22 cellular contexts compared by ENCODE assay signal in the genomic region with DNA sequence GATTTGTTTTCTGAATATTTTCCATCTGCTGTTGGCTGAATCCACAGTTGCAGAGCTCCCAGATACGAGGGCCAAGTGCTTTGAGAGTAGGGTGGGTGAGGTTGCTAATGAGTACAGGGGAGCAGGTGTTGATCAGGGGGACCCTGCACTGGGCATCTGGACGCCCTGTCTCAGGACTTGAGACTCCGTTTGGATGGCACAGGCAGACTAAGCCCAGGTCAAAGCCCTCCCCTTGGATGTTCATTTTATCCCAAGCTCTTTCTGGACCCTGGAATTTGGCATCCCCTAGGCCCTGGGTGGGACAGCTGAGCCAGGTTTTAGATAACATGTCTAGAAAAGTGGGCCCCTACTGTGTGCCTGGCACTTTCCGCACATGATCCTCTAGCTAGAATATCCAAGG. TPM values are rescaled to one million over a fixed set of nuclear protein-coding genes. Genes with fewer than 3 reads are reported as not detected.
A peak's percentile ranks its signal among the peaks of the same experiment; 100 is the strongest.
DNase-seq lines count a peak whose midpoint lies in the region; ATAC-seq and TF ChIP-seq lines count a peak whose summit lies in the region.
"Had no signal": no experiment of that assay in that cellular context is flagged by ENCODE, and none has a peak within 500 bp of the region (broad histone marks: within the 10 kb centered on the region; RNA-seq: fewer than 3 reads in every experiment).

No MANE protein-coding gene starts in this region.

- peak; percentile 11 for DNase-seq in activated CD8-positive, alpha-beta memory T cell treated with anti-CD3 and anti-CD28 coated beads for 24 hours
- DNase-seq in activated CD8-positive, alpha-beta memory T cell treated with anti-CD3 and anti-CD28 coated beads, Interleukin-2, amount 50 U/mL, for 4 hours, result no peak
- peak; percentile 26 for DNase-seq in ecto neural progenitor cell (ENCODE audit: low spot score)
- DNase-seq in lung (ENCODE audit: low spot score), result peak; percentile 7
- DNase-seq in T-helper 17 cell, result no peak
- no peak for DNase-seq in GM19240 (ENCODE audit: insufficient read length, low spot score)
- DNase-seq: BE2C; C1 segment of cervical spinal cord; CD4-positive, CD25-positive, alpha-beta regulatory T cell; CD8-positive, alpha-beta memory T cell; COR-L47; DMS 273 treated with DMSO at 0.1 percent for 48 hours; DMS53; EL; GM23248 had no signal

- peaks cover 32% of the 10 kb centered on the region for H3K27me3 Mint-ChIP-seq in T-helper 17 cell

- 70 to 89% methylated on average over 4 of the region's 4 CpGs for WGBS in lung, 2 donors

- H3K4me1 Mint-ChIP-seq in T-helper 17 cell, result no peaks in the 10 kb centered on the region
- H3K4me1 Mint-ChIP-seq: CD4-positive, CD25-positive, alpha-beta regulatory T cell; CD8-positive, alpha-beta memory T cell had no signal

- H3K27ac Mint-ChIP-seq in T-helper 17 cell, result no peak overlapping the region
- H3K27ac Mint-ChIP-seq: CD4-positive, CD25-positive, alpha-beta regulatory T cell; CD8-positive, alpha-beta memory T cell had no signal

- H3K36me3 Mint-ChIP-seq in T-helper 17 cell (ENCODE audit: low read depth), result peaks cover 4% of the 10 kb centered on the region
- H3K36me3 Mint-ChIP-seq: CD4-positive, CD25-positive, alpha-beta regulatory T cell; CD8-positive, alpha-beta memory T cell had no signal

- H3K9me3 ChIP-seq in lung (ENCODE audit: control insufficient read depth in 2 of 2, insufficient read depth in 1 of 2, low read length in 1 of 2), result peaks cover 0 to 7% of the 10 kb centered on the region in 2 donors
- H3K9me3 ChIP-seq in T-helper 17 cell (ENCODE audit: control insufficient read depth, low read length, poor library complexity, severe bottlenecking), result no peaks in the 10 kb centered on the region
- H3K9me3 ChIP-seq: BE2C, HAP-1 had no signal

- H3K4me3 ChIP-seq in lung, result no peak overlapping the region
- H3K4me3 ChIP-seq: GM12878, GM23248, HAP-1 had no signal

- no peak overlapping the region for H3K27ac ChIP-seq in lung (ENCODE audit: low read depth in 1 of 2, low read length in 1 of 2)
- H3K27ac ChIP-seq: GM23248, HL-60 had no signal

- H3K27me3 ChIP-seq in lung (ENCODE audit: control insufficient read depth, insufficient read depth), result no peaks in the 10 kb centered on the region
- H3K27me3 ChIP-seq: BE2C had no signal

- no peaks in the 10 kb centered on the region for H3K36me3 ChIP-seq in lung (ENCODE audit: control insufficient read depth in 2 of 2, insufficient read depth in 2 of 2, low read length in 2 of 2)
- H3K36me3 ChIP-seq: BE2C, HAP-1 had no signal

- ATAC-seq in lung (ENCODE audit: insufficient read depth, low FRiP score) (no peak), T-helper 17 cell (no peak), GM19397 (IDR thresholded peaks at IDR 0.05; ENCODE audit: unreplicated experiment) (no peak)
- ATAC-seq: GM12878 had no signal

- no peak for TF ChIP-seq CTCF in lung (IDR thresholded peaks at IDR 0.05; ENCODE audit: control extremely low read depth, extremely low read depth)

- H3K4me1 ChIP-seq in lung (ENCODE audit: control insufficient read depth in 2 of 2, insufficient read depth in 2 of 2, low read length in 2 of 2), result peaks cover 0 to 2% of the 10 kb centered on the region in 2 donors
- H3K4me1 ChIP-seq: BE2C, HAP-1 had no signal

- H3K4me3 Mint-ChIP-seq in T-helper 17 cell, result no peak overlapping the region
- H3K4me3 Mint-ChIP-seq: CD4-positive, CD25-positive, alpha-beta regulatory T cell; CD8-positive, alpha-beta memory T cell had no signal

RNA-seq across cellular contexts. Expression of a gene that starts 12.1 kb away (rescaled TPM):
- total RNA-seq in lung (under 1 TPM; 0.31 to 0.46 TPM), T-helper 17 cell (under 1 TPM; 0.05 to 0.13 TPM)
- under 1 TPM; 0.05 to 0.10 TPM for polyA plus RNA-seq in lung
- total RNA-seq: A172; CD4-positive, CD25-positive, alpha-beta regulatory T cell; G401; GM23248; HT1080 had no signal

RNA-seq across cellular contexts. Expression of a gene that starts 16.2 kb away (rescaled TPM):
- total RNA-seq in lung (10 to 100 TPM in 1 of 2 donors, 1 to 10 TPM in 1; 9.6 to 14.1 TPM), T-helper 17 cell (1 to 10 TPM; 3.4 to 4.1 TPM)
- polyA plus RNA-seq in lung, result 1 to 10 TPM; 6.8 to 9.4 TPM
- total RNA-seq: A172 had no signal

RNA-seq across cellular contexts. Expression of a gene that starts 49.6 kb away (rescaled TPM):
- 1 to 10 TPM; 4.8 to 7.3 TPM for total RNA-seq in lung
- 1 to 10 TPM; 2.3 to 2.6 TPM for polyA plus RNA-seq in lung
- 1 to 10 TPM; 2.5 to 3.6 TPM for total RNA-seq in T-helper 17 cell
- total RNA-seq: G401, HT1080 had no signal

Comparison
In these comparisons a context has a peak if more than half of its experiments do, and no peak if none do; other contexts are left out.
1. DNase-seq: peak in activated CD8-positive, alpha-beta memory T cell treated with anti-CD3 and anti-CD28 coated beads for 24 hours (single experiment), ecto neural progenitor cell (single experiment) and lung (single experiment); none in activated CD8-positive, alpha-beta memory T cell treated with anti-CD3 and anti-CD28 coated beads, Interleukin-2, amount 50 U/mL, for 4 hours (single experiment), T-helper 17 cell (0 of 3) and GM19240 (single experiment).